8 cellular contexts compared by ENCODE assay signal in genomic region chr16:30370444-30371247, GRCh38. TPM values are rescaled to one million over a fixed set of nuclear protein-coding genes. Genes with fewer than 3 reads are reported as not detected.
DNase-seq lines count a peak whose midpoint lies in the region; ATAC-seq and TF ChIP-seq lines count a peak whose summit lies in the region.

TBC1D10B (minus strand) TSS chr16:30370494; CDS start chr16:30370183, 311 bp downstream.

- no peaks in the 10 kb centered on the region for H3K27me3 ChIP-seq in neutrophil

- H3K9me3 ChIP-seq in neutrophil, result no peaks in the 10 kb centered on the region

- ATAC-seq in HG02623 (IDR thresholded peaks at IDR 0.05; ENCODE audit: unreplicated experiment), result peak; percentile 73
- ATAC-seq in activated naive CD4-positive, alpha-beta T cell treated with anti-CD3 and anti-CD28 coated beads, Interleukin-2, amount 50 U/mL, for 72 hours, result peak; percentile 86

- H3K4me1 ChIP-seq in neutrophil (ENCODE audit: control insufficient read depth in 1 of 2, insufficient read depth in 1 of 2, low read depth in 1 of 2, low read length in 1 of 2), result peaks cover 34 to 39% of the 10 kb centered on the region in 2 experiments

- H3K4me3 ChIP-seq in neutrophil (ENCODE audit: low read depth in 1 of 2, low read length in 1 of 2), result peak within 1 kb of the TSS; percentile 81 to 96

- peaks cover 10% of the 10 kb centered on the region for H3K36me3 ChIP-seq in neutrophil

- DNase-seq in GM04503 (ENCODE audit: low read depth) (peak; percentile 100), NCI-H1092 treated with DMSO at 0.1 percent for 48 hours (lab: John Stamatoyannopoulos, UW) (peak; percentile 100), SKM-1 treated with dmso at 0.1 percent for 144 hours (lab: John Stamatoyannopoulos, UW; ENCODE audit: unreplicated experiment) (peak; percentile 100), germinal center (ENCODE audit: low spot score) (peak; percentile 98)
- peak; percentile 97 to 100 for DNase-seq in activated naive CD4-positive, alpha-beta T cell treated with anti-CD3 and anti-CD28 coated beads, Interleukin-2, amount 50 U/mL, for 72 hours (ENCODE audit: low spot score in 2 of 2)

- no peaks in the 10 kb centered on the region for H3K9me3 Mint-ChIP-seq in activated naive CD4-positive, alpha-beta T cell treated with anti-CD3 and anti-CD28 coated beads, Interleukin-2, amount 50 U/mL, for 72 hours

- TF ChIP-seq CTCF in neutrophil (IDR thresholded peaks at IDR 0.05) (peak; percentile 67), subcutaneous adipose tissue (IDR thresholded peaks at IDR 0.05; ENCODE audit: low read depth) (no peak)

- H3K27ac ChIP-seq in neutrophil, result peak within 1 kb of the TSS; percentile 89

- H3K36me3 Mint-ChIP-seq in activated naive CD4-positive, alpha-beta T cell treated with anti-CD3 and anti-CD28 coated beads, Interleukin-2, amount 50 U/mL, for 72 hours, result peaks cover 16 to 18% of the 10 kb centered on the region in 2 donors

- peak within 1 kb of the TSS; percentile 88 to 96 for H3K27ac Mint-ChIP-seq in activated naive CD4-positive, alpha-beta T cell treated with anti-CD3 and anti-CD28 coated beads, Interleukin-2, amount 50 U/mL, for 72 hours

RNA-seq across cellular contexts. Expression of gene TBC1D10B, which starts in this region (rescaled TPM):
- total RNA-seq in activated naive CD4-positive, alpha-beta T cell treated with anti-CD3 and anti-CD28 coated beads, Interleukin-2, amount 50 U/mL, for 72 hours, result 10 to 100 TPM; 52.5 to 69.5 TPM
- total RNA-seq in subcutaneous adipose tissue, result 10 to 100 TPM; 16.8 to 44.6 (median 18.8) TPM

Comparison
In these comparisons a context has a peak if more than half of its experiments do, and no peak if none do; other contexts are left out.
1. Peak in every context shown above with its lines: DNase-seq, ATAC-seq, H3K4me3 ChIP-seq and H3K27ac ChIP-seq.